Comparison of ENCODE assay signal across 8 cellular contexts in genomic region chr10:43265799-43266721, GRCh38. TPM values are rescaled to one million over a fixed set of nuclear protein-coding genes. Genes with fewer than 3 reads are reported as not detected.
DNase-seq lines count a peak whose midpoint lies in the region; ATAC-seq, FAIRE-seq and TF ChIP-seq lines count a peak whose summit lies in the region.

No MANE protein-coding gene starts in this region.

- peaks cover 0 to 12% of the 10 kb centered on the region in 2 experiments; a peak in 2 of 5 replicates for H3K4me1 ChIP-seq in K562 (replicated peaks in 1 of 2; ENCODE audit: control insufficient read depth in 2 of 2, insufficient read depth in 2 of 2, low read length in 2 of 2)
- H3K4me1 ChIP-seq in stomach, result peaks cover 4 to 18% (median 9%) of the 10 kb centered on the region in 4 donors
- no peaks in the 10 kb centered on the region for H3K4me1 ChIP-seq in small intestine (ENCODE audit: control insufficient read depth in 2 of 2, insufficient read depth in 1 of 2, low read depth in 1 of 2, low read length in 1 of 2)

- no peaks in the 10 kb centered on the region for H3K9me1 ChIP-seq in K562 (ENCODE audit: control insufficient read depth, insufficient read depth, low read length)

- WGBS in K562 (ENCODE audit: insufficient coverage, low coverage, missing lambda C conversion rate), result 8% methylated on average over 20 of the region's 63 CpGs
- WGBS in stomach, 5 donors, result 7 to 22% (median 10%) methylated on average over 19 to 63 of the region's 63 CpGs
- WGBS in small intestine, 3 donors, result 6 to 12% (median 7%) methylated on average over 31 to 63 of the region's 63 CpGs

- H3K4me3 ChIP-seq in K562 (no peak overlapping the region), stomach (peak overlapping the region; percentile 30 to 46 (median 34)), small intestine (ENCODE audit: low read depth in 1 of 2, low read length in 2 of 2) (peak overlapping the region in 1 of 2 donors; percentile 50)

- H3K9ac ChIP-seq in K562 (ENCODE audit: insufficient read depth in 1 of 2, low read depth in 2 of 2, low read length in 2 of 2), result no peak overlapping the region

- H3K79me2 ChIP-seq in K562 (ENCODE audit: control insufficient read depth, insufficient read depth, low read length), result no peaks in the 10 kb centered on the region

- TF ChIP-seq POLR2A in K562 (conservative IDR thresholded peaks at IDR 0.05) (no peak), stomach (IDR thresholded peaks at IDR 0.05) (no peak)

- H3K9me3 ChIP-seq in K562 (replicated peaks; ENCODE audit: control insufficient read depth, insufficient read depth, low read depth, low read length) (no peaks in the 10 kb centered on the region), stomach (no peaks in the 10 kb centered on the region), small intestine (ENCODE audit: control insufficient read depth, low read depth) (no peaks in the 10 kb centered on the region)

- peaks cover 0 to 17% of the 10 kb centered on the region in 2 experiments; a peak in 2 of 5 replicates for H3K27me3 ChIP-seq in K562 (ENCODE audit: control insufficient read depth in 2 of 2, insufficient read depth in 2 of 2, low read length in 2 of 2)
- H3K27me3 ChIP-seq in stomach, result peaks cover 0 to 97% (median 55%) of the 10 kb centered on the region in 3 donors
- peaks cover 19 to 21% of the 10 kb centered on the region in 2 donors for H3K27me3 ChIP-seq in small intestine (ENCODE audit: control insufficient read depth in 2 of 2, insufficient read depth in 2 of 2, low read length in 2 of 2)

- intact Hi-C loops in K562 (cut with micrococcal nuclease) (no loop called here), left colon (cut with DNase I, micrococcal nuclease) (no loop called here), stomach (cut with DNase I; ENCODE audit: low total_unique reads) (no loop called here)

- no peak for FAIRE-seq in K562 (lab: Jason Lieb, UNC)
- FAIRE-seq in small intestine (lab: Jason Lieb, UNC), result no peak

- ATAC-seq in K562 (peak; percentile 77), left colon (peak; percentile 58)

- H3K36me3 ChIP-seq in K562 (ENCODE audit: control insufficient read depth, insufficient read depth, low read length), result no peaks in the 10 kb centered on the region
- no peaks in the 10 kb centered on the region for H3K36me3 ChIP-seq in stomach
- no peaks in the 10 kb centered on the region for H3K36me3 ChIP-seq in small intestine (ENCODE audit: control insufficient read depth in 2 of 2, insufficient read depth in 2 of 2, low read length in 2 of 2)

- TF ChIP-seq EP300 in K562 (IDR thresholded peaks at IDR 0.05; ENCODE audit: low read length), result no peak
- no peak for TF ChIP-seq EP300 in stomach (IDR thresholded peaks at IDR 0.05)

- no peak overlapping the region for H2AFZ ChIP-seq in K562 (ENCODE audit: low read depth, low read length)

- TF ChIP-seq CTCF in RWPE1 (conservative IDR thresholded peaks at IDR 0.05; ENCODE audit: low read depth) (no peak), K562 (IDR thresholded peaks at IDR 0.05 in 2 of 3, conservative IDR thresholded peaks at IDR 0.05 in 1 of 3; ENCODE audit: insufficient read depth in 2 of 3, low read depth in 1 of 3, low read length in 3 of 3) (peak; percentile 26 to 50 (median 46); a peak in 4 of 6 replicates), stomach (IDR thresholded peaks at IDR 0.05) (peak in 1 of 7 experiments; percentile 28)

- BruUV-seq in K562 (replicated peaks; lab: Mats Ljungman, UMichigan), result no TSS peak

- CTCF ChIA-PET in RWPE1 (lab: Yijun Ruan, JAX), result interaction anchor here (0.6 to 1.5 kb wide), 7 partner anchors 80 to 1305 kb away, joined by 3 to 18 read pairs (median 4); no protein-coding TSS in a partner anchor
- CTCF ChIA-PET in K562 (lab: Yijun Ruan, JAX; ENCODE audit: low intra/inter-chr PET ratio), result no interaction called here

- TF ChIP-seq RAD21 in K562 (CRISPR knock-in tag; conservative IDR thresholded peaks at IDR 0.05 in 1 of 2, IDR thresholded peaks at IDR 0.05 in 1 of 2), result peak in 1 of 2 experiments; percentile 31; a peak in 2 of 4 replicates

- peak; percentile 59 for DNase-seq in G401 (ENCODE audit: low spot score)
- DNase-seq in RWPE1 (ENCODE audit: low spot score), result peak; percentile 53
- DNase-seq in K562 (ENCODE audit: extremely low read depth in 1 of 4, low spot score in 3 of 4), result peak in 2 of 4 experiments; percentile 24 to 50
- DNase-seq in left colon, result peak in 1 of 2 donors; percentile 26
- peak; percentile 40 for DNase-seq in stomach
- DNase-seq in NCI-H69 (lab: John Stamatoyannopoulos, UW), result no peak
- no peak for DNase-seq in small intestine
- DNase-seq in NCI-H2029 treated with DMSO at 0.1 percent for 48 hours (lab: John Stamatoyannopoulos, UW), result no peak

- in situ Hi-C loops in G401 (cut with HindIII; ENCODE audit: low sequenced_read_pairs), result no loop called here
- in situ Hi-C loops in K562 (cut with MboI), result no loop called here

- no peak overlapping the region for H3K27ac ChIP-seq in RWPE1
- H3K27ac ChIP-seq in K562 (ENCODE audit: extremely low read depth, low read depth, low read length), result no peak overlapping the region
- no peak overlapping the region for H3K27ac ChIP-seq in stomach
- no peak overlapping the region for H3K27ac ChIP-seq in small intestine (ENCODE audit: low read depth in 1 of 2, low read length in 1 of 2)

- no peak overlapping the region for H3K4me2 ChIP-seq in K562 (ENCODE audit: insufficient read depth, low read length)

- POLR2A ChIA-PET in RWPE1 (lab: Yijun Ruan, JAX; ENCODE audit: low non-redundant PET) (interaction anchor here (0.6 kb wide), 1 partner anchor 174 kb away, joined by 11 read pairs; no protein-coding TSS in a partner anchor), K562 (lab: Yijun Ruan, JAX) (interaction anchor here (0.6 to 1.4 kb wide), 4 partner anchors 11 to 117 kb away, joined by 3 to 6 read pairs (median 4); no protein-coding TSS in a partner anchor)

- peaks cover 8% of the 10 kb centered on the region; the same call in 1 of the 2 replicates for H4K20me1 ChIP-seq in K562 (replicated peaks; ENCODE audit: control insufficient read depth, insufficient read depth, low read length)

TF ChIP-seq in K562, 482 proteins besides CTCF, POLR2A, EP300 and RAD21:
- TF ChIP-seq THRA (IDR thresholded peaks at IDR 0.05), result no peak
- peak; percentile 34 to 56; a peak in 3 of 4 replicates for TF ChIP-seq NRF1 (conservative IDR thresholded peaks at IDR 0.05 in 1 of 2, IDR thresholded peaks at IDR 0.05 in 1 of 2)
- TF ChIP-seq SMC3 (conservative IDR thresholded peaks at IDR 0.05; ENCODE audit: insufficient read depth, low read depth, low read length), result 0 out of 2 replicates have a peak, but pooled peaks have one; percentile 34
TF ChIP-seq in K562: peak in this region for 2.

RNA-seq across cellular contexts. Expression of gene RASGEF1A, which starts 0.8 kb away (rescaled TPM):
- total RNA-seq in G401 (2014; rRNA removed; shearing (Covaris generic)), result 14.9 and 18.0 TPM in 2 replicates
- total RNA-seq in K562 (2011; cell fraction: chromatin; rRNA removed; ENCODE audit: low replicate concordance), result 16.2 and 38.5 TPM in 2 replicates
- 29.0 and 30.1 TPM in 2 replicates for total RNA-seq in K562 (2011; cell fraction: nucleolus; rRNA removed)
- total RNA-seq in K562 (2011; cell fraction: nucleoplasm; rRNA removed), result 17.3 and 19.3 TPM in 2 replicates
- total RNA-seq in K562 (2014; rRNA removed), result 29.7 and 32.0 TPM in 2 replicates
- total RNA-seq in K562 (2014; rRNA removed; fragmentation: Illumina TruSeq; extraction: Trizol), result 8.1 and 9.2 TPM in 2 replicates
- 9.8 and 10.2 TPM in 2 replicates for total RNA-seq in K562 (2015; rRNA removed; fragmentation: Illumina TruSeq; extraction: Trizol)
- 20.9 and 21.5 TPM in 2 replicates for total RNA-seq in K562 (2021)
- 25.3 and 28.7 TPM in 2 replicates for polyA plus RNA-seq in K562 (2011; rRNA removed)
- polyA plus RNA-seq in K562 (2011; cell fraction: cytosol; rRNA removed), result 27.5 and 49.3 TPM in 2 replicates
- 38.8 and 68.7 TPM in 2 replicates for polyA plus RNA-seq in K562 (2011; cell fraction: nucleus; rRNA removed)
- 7.4 and 13.1 TPM in 2 replicates for polyA plus RNA-seq in K562 (2012)
- 14.7 and 18.9 TPM in 2 replicates for polyA plus RNA-seq in K562 (2014; fragmentation: Illumina TruSeq; extraction: Trizol)
- polyA plus RNA-seq in K562 (2014; fragmentation: Nextera tagmentation; extraction: Ambion mirVana), result 1 to 10 TPM; 1.6 to 2.9 TPM
- polyA plus RNA-seq in K562 (2014; rRNA removed), result 24.2 and 27.9 TPM in 2 replicates
- polyA minus RNA-seq in K562 (2011; rRNA and poly(A)+ RNA removed), result 9.3 and 18.5 TPM in 2 replicates
- 19.4 and 20.6 TPM in 2 replicates for polyA minus RNA-seq in K562 (2011; cell fraction: cytosol; rRNA and poly(A)+ RNA removed)
- 21.3 TPM in 2 replicates for polyA minus RNA-seq in K562 (2011; cell fraction: nucleus; rRNA and poly(A)+ RNA removed)
- 1 to 10 TPM in 1 of 2 donors, under 1 TPM in 1; 0.47 to 2.7 TPM for total RNA-seq in left colon
- 1 to 10 TPM in 1 of 5 donors, under 1 TPM in 2, not detected in 2; 0.55 to 2.9 (median 0.87) TPM for total RNA-seq in stomach
- under 1 TPM; 0.46 to 0.70 (median 0.68) TPM for polyA plus RNA-seq in stomach
- 1 to 10 TPM in 1 of 3 donors, under 1 TPM in 2; 0.27 to 1.8 (median 0.67) TPM for polyA plus RNA-seq in small intestine

Comparison
In these comparisons a context has a peak if more than half of its experiments do, and no peak if none do; other contexts are left out.
1. DNase-seq: peak in G401 (single experiment), RWPE1 (single experiment) and stomach (single experiment); none in NCI-H69 (single experiment), small intestine (single experiment) and NCI-H2029 treated with DMSO at 0.1 percent for 48 hours (single experiment).